Comparison of ENCODE assay signal across 12 cellular contexts in genomic region chr17:78231991-78232759, GRCh38. TPM values are rescaled to one million over a fixed set of nuclear protein-coding genes. Genes with fewer than 3 reads are reported as not detected.
DNase-seq lines count a peak whose midpoint lies in the region; ATAC-seq and TF ChIP-seq lines count a peak whose summit lies in the region.
"Had no signal": no experiment of that assay in that cellular context is flagged by ENCODE, and none has a peak within 500 bp of the region (broad histone marks: within the 10 kb centered on the region; RNA-seq: fewer than 3 reads in every experiment).

No MANE protein-coding gene starts in this region.

- peaks cover 0 to 72% (median 31%) of the 10 kb centered on the region in 7 donors for H3K27me3 ChIP-seq in spleen (replicated peaks in 1 of 7)
- H3K27me3 ChIP-seq: thyroid gland had no signal

- TF ChIP-seq POLR2A in spleen (IDR thresholded peaks at IDR 0.05) = no peak

- H3K27ac ChIP-seq in spleen = no peak overlapping the region
- H3K27ac ChIP-seq: esophagus muscularis mucosa, thyroid gland had no signal

- peaks cover 0 to 38% (median 16%) of the 10 kb centered on the region in 6 donors for H3K4me1 ChIP-seq in spleen
- H3K4me1 ChIP-seq: thyroid gland had no signal

- H3K36me3 ChIP-seq in spleen = no peaks in the 10 kb centered on the region
- H3K36me3 ChIP-seq: esophagus muscularis mucosa, thyroid gland had no signal

- H3K4me3 ChIP-seq in spleen = peak overlapping the region in 1 of 8 donors; percentile 49
- H3K4me3 ChIP-seq: thyroid gland had no signal

- ATAC-seq in HG03095 (IDR thresholded peaks at IDR 0.05; ENCODE audit: unreplicated experiment) (no peak), HG02870 (IDR thresholded peaks at IDR 0.05; ENCODE audit: unreplicated experiment) (no peak)

- peak; percentile 21 for DNase-seq in NCI-H1436 (lab: John Stamatoyannopoulos, UW)
- no peak for DNase-seq in NCI-H1436 treated with DMSO at 0.1 percent for 48 hours (lab: John Stamatoyannopoulos, UW)
- DNase-seq in SK-N-DZ (ENCODE audit: low spot score) = peak; percentile 31
- peak; percentile 51 for DNase-seq in endothelial cell (ENCODE audit: low spot score)
- DNase-seq in spleen = peak; percentile 76
- DNase-seq in DMS 273 treated with DMSO at 0.1 percent for 48 hours (lab: John Stamatoyannopoulos, UW) = no peak
- DNase-seq: NCI-H345, T-helper 1 cell, thyroid gland had no signal

- no peak overlapping the region for H3K27ac Mint-ChIP-seq in endothelial cell (ENCODE audit: unreplicated experiment)

- H3K9me3 Mint-ChIP-seq in endothelial cell (ENCODE audit: unreplicated experiment) = no peaks in the 10 kb centered on the region

- TF ChIP-seq CTCF in endothelial cell (IDR thresholded peaks at IDR 0.05; ENCODE audit: unreplicated experiment) (no peak), spleen (IDR thresholded peaks at IDR 0.05 in 8 of 11, conservative IDR thresholded peaks at IDR 0.05 in 3 of 11) (no peak)

- WGBS in spleen, 5 donors = 13 to 20% (median 16%) methylated on average over 30 to 53 of the region's 53 CpGs

- H3K27me3 Mint-ChIP-seq in endothelial cell (ENCODE audit: unreplicated experiment) = peaks cover 15% of the 10 kb centered on the region

- H3K9me3 ChIP-seq in spleen = no peaks in the 10 kb centered on the region
- H3K9me3 ChIP-seq: esophagus muscularis mucosa, thyroid gland had no signal

- peaks cover 4% of the 10 kb centered on the region for H3K36me3 Mint-ChIP-seq in endothelial cell (ENCODE audit: low read depth, unreplicated experiment)

- intact Hi-C loops in spleen (cut with DNase I; ENCODE audit: low total_unique reads) = no loop called here

- peak overlapping the region; percentile 89 for H3K4me3 Mint-ChIP-seq in endothelial cell (ENCODE audit: unreplicated experiment)

- peaks cover 22% of the 10 kb centered on the region for H3K4me1 Mint-ChIP-seq in endothelial cell (ENCODE audit: unreplicated experiment)

RNA-seq across cellular contexts. Expression of gene TMEM235, which starts 0.7 kb away (rescaled TPM):
- 0.63 TPM in 1 of 2 replicates, not detected in the other for polyA plus RNA-seq in SK-N-DZ (2014; cell fraction: cytosol; rRNA removed)
- polyA plus RNA-seq in SK-N-DZ (2014; cell fraction: nucleus; rRNA removed) = 0.60 and 1.3 TPM in 2 replicates
- 21.1 TPM for total RNA-seq in endothelial cell (ENCODE audit: unreplicated experiment)
- total RNA-seq in spleen = not detected
- polyA plus RNA-seq in spleen = not detected
- total RNA-seq: esophagus muscularis mucosa, thyroid gland had no signal

RNA-seq across cellular contexts. Expression of gene BIRC5, which starts 18.1 kb away (rescaled TPM):
- polyA plus RNA-seq in SK-N-DZ (2014; cell fraction: cytosol; rRNA removed) = 200 and 212 TPM in 2 replicates
- 123 and 127 TPM in 2 replicates for polyA plus RNA-seq in SK-N-DZ (2014; cell fraction: nucleus; rRNA removed)
- 22.0 TPM for total RNA-seq in endothelial cell (ENCODE audit: unreplicated experiment)
- 10 to 100 TPM in 1 of 7 donors, 1 to 10 TPM in 6; 2.3 to 11.9 (median 6.2) TPM for total RNA-seq in spleen
- 10 to 100 TPM in 1 of 3 donors, 1 to 10 TPM in 2; 2.1 to 11.3 (median 7.2) TPM for polyA plus RNA-seq in spleen

RNA-seq across cellular contexts. Expression of gene AFMID, which starts 45.0 kb away (rescaled TPM):
- 49.4 and 55.0 TPM in 2 replicates for polyA plus RNA-seq in SK-N-DZ (2014; cell fraction: cytosol; rRNA removed)
- polyA plus RNA-seq in SK-N-DZ (2014; cell fraction: nucleus; rRNA removed) = 43.4 and 56.3 TPM in 2 replicates
- total RNA-seq in endothelial cell (ENCODE audit: unreplicated experiment) = 135 TPM
- 10 to 100 TPM; 19.3 to 42.5 (median 27.0) TPM for total RNA-seq in spleen
- polyA plus RNA-seq in spleen = 10 to 100 TPM; 13.1 to 22.0 (median 14.1) TPM

RNA-seq across cellular contexts. Expression of gene TK1, which starts 45.3 kb away (rescaled TPM):
- polyA plus RNA-seq in SK-N-DZ (2014; cell fraction: cytosol; rRNA removed) = 77.3 and 87.6 TPM in 2 replicates
- polyA plus RNA-seq in SK-N-DZ (2014; cell fraction: nucleus; rRNA removed) = 44.3 and 60.3 TPM in 2 replicates
- 23.8 TPM for total RNA-seq in endothelial cell (ENCODE audit: unreplicated experiment)
- 10 to 100 TPM in 5 of 7 donors, 1 to 10 TPM in 2; 3.7 to 18.7 (median 10.5) TPM for total RNA-seq in spleen
- 10 to 100 TPM in 2 of 3 donors, 1 to 10 TPM in 1; 3.9 to 20.4 (median 19.8) TPM for polyA plus RNA-seq in spleen

Comparison
In these comparisons a context has a peak if more than half of its experiments do, and no peak if none do; other contexts are left out.
1. DNase-seq: peak in NCI-H1436 (single experiment), SK-N-DZ (single experiment), endothelial cell (single experiment) and spleen (single experiment); none in NCI-H1436 treated with DMSO at 0.1 percent for 48 hours (single experiment) and DMS 273 treated with DMSO at 0.1 percent for 48 hours (single experiment).
2. RNA of gene TMEM235, which starts 0.7 kb away (total RNA-seq): 21.1 TPM in endothelial cell (single experiment); not detected in spleen; every median in the first group is over 10 times any median in the second.